Comparison of ENCODE assay signal across 11 cellular contexts in genomic region chr6:136787726-136788068, GRCh38. TPM values are rescaled to one million over a fixed set of nuclear protein-coding genes. Genes with fewer than 3 reads are reported as not detected.
DNase-seq lines count a peak whose midpoint lies in the region; ATAC-seq and TF ChIP-seq lines count a peak whose summit lies in the region.
"Had no signal": no experiment of that assay in that cellular context is flagged by ENCODE, and none has a peak within 500 bp of the region (broad histone marks: within the 10 kb centered on the region; RNA-seq: fewer than 3 reads in every experiment).

No MANE protein-coding gene starts in this region.

- ATAC-seq in HG02623 (IDR thresholded peaks at IDR 0.05; ENCODE audit: unreplicated experiment): no peak
- ATAC-seq: gastrocnemius medialis had no signal

- TF ChIP-seq CTCF in GM12864 (IDR thresholded peaks at IDR 0.05; ENCODE audit: low read depth, low read length, missing control alignments) (no peak), spleen (IDR thresholded peaks at IDR 0.05 in 8 of 11, conservative IDR thresholded peaks at IDR 0.05 in 3 of 11) (no peak), nephron progenitor cell (IDR thresholded peaks at IDR 0.05) (no peak)

- H3K4me3 ChIP-seq in GM12864 (ENCODE audit: low read depth, low read length) (peak overlapping the region; percentile 18; the same call in 1 of the 2 replicates), SJSA1 (no peak overlapping the region), duodenal mucosa (ENCODE audit: low read depth in 1 of 2, low read length in 2 of 2) (peak overlapping the region in 1 of 2 donors; percentile 8), spleen (peak overlapping the region in 2 of 8 donors; percentile 89 to 91)
- H3K4me3 ChIP-seq: gastrocnemius medialis, right lobe of liver had no signal

- peaks cover 12% of the 10 kb centered on the region for H3K36me3 ChIP-seq in SJSA1
- H3K36me3 ChIP-seq in duodenal mucosa (ENCODE audit: control insufficient read depth in 1 of 2, insufficient read depth in 2 of 2, low read length in 2 of 2): no peaks in the 10 kb centered on the region
- H3K36me3 ChIP-seq in spleen: no peaks in the 10 kb centered on the region
- H3K36me3 ChIP-seq: gastrocnemius medialis, right lobe of liver had no signal

- intact Hi-C loops in spleen (cut with DNase I; ENCODE audit: low total_unique reads): no loop called here

- peaks cover 62% of the 10 kb centered on the region for H3K27me3 Mint-ChIP-seq in nephron progenitor cell (ENCODE audit: low read depth, poor library complexity)

- WGBS in spleen, 5 donors: 52 to 65% (median 56%) methylated on average over 4 of the region's 4 CpGs

- H3K27me3 ChIP-seq in SJSA1 (replicated peaks): no peaks in the 10 kb centered on the region
- H3K27me3 ChIP-seq in duodenal mucosa (ENCODE audit: control insufficient read depth in 1 of 2, insufficient read depth in 2 of 2, low read length in 2 of 2): no peaks in the 10 kb centered on the region
- H3K27me3 ChIP-seq in spleen (replicated peaks in 1 of 7): no peaks in the 10 kb centered on the region
- H3K27me3 ChIP-seq: gastrocnemius medialis, right lobe of liver had no signal

- H3K27ac ChIP-seq in SJSA1 (peak overlapping the region; percentile 77), duodenal mucosa (ENCODE audit: low read depth, low read length) (peak overlapping the region; percentile 46), spleen (peak overlapping the region; percentile 51 to 98 (median 95))

- H3K9ac ChIP-seq in duodenal mucosa (ENCODE audit: low read depth in 1 of 2, low read length in 2 of 2): no peak overlapping the region

- DNase-seq in GM12864 (ENCODE audit: low read depth): no peak
- no peak for DNase-seq in SJSA1 (ENCODE audit: low read depth in 1 of 2, low spot score in 2 of 2)
- DNase-seq in spleen: no peak
- no peak for DNase-seq in nephron progenitor cell
- DNase-seq in midbrain (lab: John Stamatoyannopoulos, UW): no peak
- DNase-seq: gastrocnemius medialis, NCI-H345, Right ventricle myocardium superior had no signal

- H3K27ac Mint-ChIP-seq in nephron progenitor cell: no peak overlapping the region

- H3K4me1 ChIP-seq in SJSA1 (replicated peaks): peaks cover 51% of the 10 kb centered on the region
- peaks cover 32 to 55% of the 10 kb centered on the region in 2 donors for H3K4me1 ChIP-seq in duodenal mucosa (ENCODE audit: control insufficient read depth in 1 of 2, insufficient read depth in 2 of 2, low read length in 2 of 2)
- peaks cover 74 to 90% (median 83%) of the 10 kb centered on the region in 6 donors for H3K4me1 ChIP-seq in spleen

- no peak for TF ChIP-seq POLR2A in spleen (IDR thresholded peaks at IDR 0.05)

- no peaks in the 10 kb centered on the region for H3K36me3 Mint-ChIP-seq in nephron progenitor cell (ENCODE audit: low read depth)

- no peaks in the 10 kb centered on the region for H3K9me3 Mint-ChIP-seq in nephron progenitor cell

- H3K4me3 Mint-ChIP-seq in nephron progenitor cell: no peak overlapping the region

- H3K9me3 ChIP-seq in SJSA1 (replicated peaks) (no peaks in the 10 kb centered on the region), duodenal mucosa (ENCODE audit: control insufficient read depth in 1 of 2, low read length in 2 of 2) (no peaks in the 10 kb centered on the region), spleen (no peaks in the 10 kb centered on the region)
- H3K9me3 ChIP-seq: gastrocnemius medialis, right lobe of liver had no signal

- peaks cover 7% of the 10 kb centered on the region for H3K4me1 Mint-ChIP-seq in nephron progenitor cell

RNA-seq across cellular contexts. Expression of gene MAP3K5, which starts 4.6 kb away (rescaled TPM):
- total RNA-seq in SJSA1 (2014; rRNA removed; shearing (Covaris generic)): 8.3 and 10.7 TPM in 2 replicates
- 10 to 100 TPM; 28.8 to 55.0 (median 39.3) TPM for total RNA-seq in spleen
- polyA plus RNA-seq in spleen: 1 to 10 TPM; 7.2 to 9.8 (median 8.4) TPM

RNA-seq across cellular contexts. Expression of gene PEX7, which starts 34.7 kb away (rescaled TPM):
- total RNA-seq in SJSA1 (2014; rRNA removed; shearing (Covaris generic)): 4.6 and 11.4 TPM in 2 replicates
- 1 to 10 TPM; 2.2 to 6.4 (median 5.6) TPM for total RNA-seq in spleen
- polyA plus RNA-seq in spleen: 1 to 10 TPM; 2.8 to 4.5 (median 3.8) TPM
